1 cellular context compared by ENCODE assay signal in genomic region chr9:4662108-4662988, GRCh38.
TF ChIP-seq lines count a peak whose summit lies in the region.

Gene PLPP6, plus strand, starts transcription at chr9:4662294. Its CDS starts 82 bp downstream, at chr9:4662376.

TF ChIP-seq in K562, 482 proteins besides CTCF, POLR2A, EP300 and RAD21 (continued from another document and continues in another):
- TF ChIP-seq UBTF (IDR thresholded peaks at IDR 0.05; ENCODE audit: borderline replicate concordance in 1 of 2, low read depth in 2 of 2, low read length in 2 of 2), result 0 out of 4 replicates have a peak, but pooled peaks of 1 of the 2 experiments have one; percentile 47
- no peak for TF ChIP-seq EZH2 (IDR thresholded peaks at IDR 0.05; ENCODE audit: borderline replicate concordance, low read depth, low read length)
- TF ChIP-seq IRF2 (CRISPR knock-in tag; IDR thresholded peaks at IDR 0.05), result no peak
- TF ChIP-seq MLLT1 (IDR thresholded peaks at IDR 0.05), result no peak
- TF ChIP-seq, protein P1, sequence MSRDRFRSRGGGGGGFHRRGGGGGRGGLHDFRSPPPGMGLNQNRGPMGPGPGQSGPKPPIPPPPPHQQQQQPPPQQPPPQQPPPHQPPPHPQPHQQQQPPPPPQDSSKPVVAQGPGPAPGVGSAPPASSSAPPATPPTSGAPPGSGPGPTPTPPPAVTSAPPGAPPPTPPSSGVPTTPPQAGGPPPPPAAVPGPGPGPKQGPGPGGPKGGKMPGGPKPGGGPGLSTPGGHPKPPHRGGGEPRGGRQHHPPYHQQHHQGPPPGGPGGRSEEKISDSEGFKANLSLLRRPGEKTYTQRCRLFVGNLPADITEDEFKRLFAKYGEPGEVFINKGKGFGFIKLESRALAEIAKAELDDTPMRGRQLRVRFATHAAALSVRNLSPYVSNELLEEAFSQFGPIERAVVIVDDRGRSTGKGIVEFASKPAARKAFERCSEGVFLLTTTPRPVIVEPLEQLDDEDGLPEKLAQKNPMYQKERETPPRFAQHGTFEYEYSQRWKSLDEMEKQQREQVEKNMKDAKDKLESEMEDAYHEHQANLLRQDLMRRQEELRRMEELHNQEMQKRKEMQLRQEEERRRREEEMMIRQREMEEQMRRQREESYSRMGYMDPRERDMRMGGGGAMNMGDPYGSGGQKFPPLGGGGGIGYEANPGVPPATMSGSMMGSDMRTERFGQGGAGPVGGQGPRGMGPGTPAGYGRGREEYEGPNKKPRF (IDR thresholded peaks at IDR 0.05; ENCODE audit: low read depth, low read length), result no peak
- TF ChIP-seq RUNX1 (IDR thresholded peaks at IDR 0.05; ENCODE audit: low read depth), result no peak
- TF ChIP-seq ZNF830 (CRISPR knock-in tag; IDR thresholded peaks at IDR 0.05), result no peak
- TF ChIP-seq MIER1 (IDR thresholded peaks at IDR 0.05; ENCODE audit: low read depth), result no peak
- no peak for TF ChIP-seq CBFA2T2 (conservative IDR thresholded peaks at IDR 0.05)
- TF ChIP-seq TBP (optimal IDR thresholded peaks at IDR 0.05; ENCODE audit: low read depth, low read length), result no peak
- TF ChIP-seq ZNF592 (IDR thresholded peaks at IDR 0.05), result no peak
- TF ChIP-seq, protein P2, sequence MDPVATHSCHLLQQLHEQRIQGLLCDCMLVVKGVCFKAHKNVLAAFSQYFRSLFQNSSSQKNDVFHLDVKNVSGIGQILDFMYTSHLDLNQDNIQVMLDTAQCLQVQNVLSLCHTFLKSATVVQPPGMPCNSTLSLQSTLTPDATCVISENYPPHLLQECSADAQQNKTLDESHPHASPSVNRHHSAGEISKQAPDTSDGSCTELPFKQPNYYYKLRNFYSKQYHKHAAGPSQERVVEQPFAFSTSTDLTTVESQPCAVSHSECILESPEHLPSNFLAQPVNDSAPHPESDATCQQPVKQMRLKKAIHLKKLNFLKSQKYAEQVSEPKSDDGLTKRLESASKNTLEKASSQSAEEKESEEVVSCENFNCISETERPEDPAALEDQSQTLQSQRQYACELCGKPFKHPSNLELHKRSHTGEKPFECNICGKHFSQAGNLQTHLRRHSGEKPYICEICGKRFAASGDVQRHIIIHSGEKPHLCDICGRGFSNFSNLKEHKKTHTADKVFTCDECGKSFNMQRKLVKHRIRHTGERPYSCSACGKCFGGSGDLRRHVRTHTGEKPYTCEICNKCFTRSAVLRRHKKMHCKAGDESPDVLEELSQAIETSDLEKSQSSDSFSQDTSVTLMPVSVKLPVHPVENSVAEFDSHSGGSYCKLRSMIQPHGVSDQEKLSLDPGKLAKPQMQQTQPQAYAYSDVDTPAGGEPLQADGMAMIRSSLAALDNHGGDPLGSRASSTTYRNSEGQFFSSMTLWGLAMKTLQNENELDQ (CRISPR knock-in tag; IDR thresholded peaks at IDR 0.05; ENCODE audit: borderline replicate concordance), result no peak
- no peak for TF ChIP-seq ZNF780A (CRISPR knock-in tag; IDR thresholded peaks at IDR 0.05)
- no peak for TF ChIP-seq ZNF217 (CRISPR knock-in tag; IDR thresholded peaks at IDR 0.05)
- TF ChIP-seq, protein P3, sequence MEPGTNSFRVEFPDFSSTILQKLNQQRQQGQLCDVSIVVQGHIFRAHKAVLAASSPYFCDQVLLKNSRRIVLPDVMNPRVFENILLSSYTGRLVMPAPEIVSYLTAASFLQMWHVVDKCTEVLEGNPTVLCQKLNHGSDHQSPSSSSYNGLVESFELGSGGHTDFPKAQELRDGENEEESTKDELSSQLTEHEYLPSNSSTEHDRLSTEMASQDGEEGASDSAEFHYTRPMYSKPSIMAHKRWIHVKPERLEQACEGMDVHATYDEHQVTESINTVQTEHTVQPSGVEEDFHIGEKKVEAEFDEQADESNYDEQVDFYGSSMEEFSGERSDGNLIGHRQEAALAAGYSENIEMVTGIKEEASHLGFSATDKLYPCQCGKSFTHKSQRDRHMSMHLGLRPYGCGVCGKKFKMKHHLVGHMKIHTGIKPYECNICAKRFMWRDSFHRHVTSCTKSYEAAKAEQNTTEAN (CRISPR knock-in tag; IDR thresholded peaks at IDR 0.05), result no peak
- TF ChIP-seq CREB1 (IDR thresholded peaks at IDR 0.05), result no peak
- no peak for TF ChIP-seq CREB1 (CRISPR knock-in tag; IDR thresholded peaks at IDR 0.05)
- TF ChIP-seq GTF2B (IDR thresholded peaks at IDR 0.05; ENCODE audit: extremely low read depth, insufficient read length), result no peak
- TF ChIP-seq GABPB1 (CRISPR knock-in tag; IDR thresholded peaks at IDR 0.05), result peak; percentile 62; the same call in 1 of the 2 replicates
- TF ChIP-seq ZNF785 (CRISPR knock-in tag; IDR thresholded peaks at IDR 0.05), result no peak
- no peak for TF ChIP-seq LCOR (CRISPR knock-in tag; IDR thresholded peaks at IDR 0.05)
- TF ChIP-seq ELF1 (tag; IDR thresholded peaks at IDR 0.05), result peak; percentile 94
- peak; percentile 86; the same call in 1 of the 2 replicates for TF ChIP-seq PHF8 (IDR thresholded peaks at IDR 0.05; ENCODE audit: borderline replicate concordance, low read length)
- TF ChIP-seq KLF13 (tag; IDR thresholded peaks at IDR 0.05; ENCODE audit: borderline replicate concordance, low read depth), result 0 out of 2 replicates have a peak, but pooled peaks have one; percentile 9
- TF ChIP-seq POLR2H (tag; IDR thresholded peaks at IDR 0.05; ENCODE audit: low read depth), result no peak
- TF ChIP-seq ZNF644 (tag; IDR thresholded peaks at IDR 0.05; ENCODE audit: low read depth), result no peak
- TF ChIP-seq ZNF408 (CRISPR knock-in tag; IDR thresholded peaks at IDR 0.05; ENCODE audit: low read depth), result no peak
- no peak for TF ChIP-seq ERF (CRISPR knock-in tag; IDR thresholded peaks at IDR 0.05)
- TF ChIP-seq ZNF75A (CRISPR knock-in tag; IDR thresholded peaks at IDR 0.05), result no peak
- TF ChIP-seq CREM (IDR thresholded peaks at IDR 0.05; ENCODE audit: low read depth), result peak; percentile 46; the same call in 1 of the 2 replicates
- TF ChIP-seq ZBTB17 (CRISPR knock-in tag; IDR thresholded peaks at IDR 0.05), result 0 out of 2 replicates have a peak, but pooled peaks have one; percentile 14
- TF ChIP-seq YY1 (IDR thresholded peaks at IDR 0.05; ENCODE audit: borderline replicate concordance in 1 of 3, control insufficient read depth in 1 of 3, extremely low read depth in 1 of 3, insufficient read depth in 3 of 3, insufficient read length in 1 of 3, insufficient replicate concordance in 2 of 3, low read depth in 1 of 3, low read length in 2 of 3), result peak in 2 of 3 experiments; percentile 22 to 44
- 0 out of 2 replicates have a peak, but pooled peaks have one; percentile 4 for TF ChIP-seq JUND (IDR thresholded peaks at IDR 0.05; ENCODE audit: borderline replicate concordance, low read depth, low read length)
- TF ChIP-seq JUND (tag; IDR thresholded peaks at IDR 0.05; ENCODE audit: borderline replicate concordance, low read depth, low read length), result no peak; the same call in 2 of the 3 replicates
- TF ChIP-seq PHF21A (IDR thresholded peaks at IDR 0.05; ENCODE audit: borderline replicate concordance, low read depth), result no peak
- TF ChIP-seq SOX6 (IDR thresholded peaks at IDR 0.05), result no peak
